In the genomic region with DNA sequence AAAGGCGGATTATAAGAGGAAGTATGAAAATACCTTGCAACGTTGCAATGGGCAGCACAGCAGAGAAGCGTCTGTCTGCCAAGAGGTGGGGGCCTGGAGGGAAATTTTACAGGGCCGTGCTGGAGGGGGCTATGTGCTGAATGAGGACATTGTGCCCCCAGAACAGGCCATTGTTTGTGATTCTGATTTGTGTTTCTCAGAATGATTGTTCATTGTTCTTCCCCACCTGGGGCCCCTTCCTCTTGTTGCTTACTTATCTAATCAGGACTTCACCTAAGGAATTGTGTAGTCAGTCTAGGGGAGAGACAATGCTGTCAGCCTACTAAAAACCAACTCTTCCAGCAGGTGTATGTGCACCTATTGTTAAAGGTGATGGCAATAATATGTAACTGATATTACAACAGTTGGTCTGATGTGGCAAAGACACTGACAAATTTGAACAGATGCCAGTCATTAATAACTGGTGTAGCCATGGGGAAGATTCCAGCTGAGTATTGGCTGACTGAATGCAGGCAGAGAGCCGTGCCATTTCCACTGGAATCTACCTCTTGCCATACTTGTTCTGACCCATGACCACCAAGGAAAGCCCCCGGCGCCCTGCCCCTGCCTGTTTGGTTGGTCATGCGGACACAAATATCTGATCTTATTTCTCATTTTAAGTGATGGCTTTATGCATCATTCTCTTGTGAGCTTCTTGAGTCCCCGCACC, we compare ENCODE assay signal across 20 cellular contexts. TPM values are rescaled to one million over a fixed set of nuclear protein-coding genes. Genes with fewer than 3 reads are reported as not detected.
DNase-seq lines count a peak whose midpoint lies in the region; ATAC-seq, FAIRE-seq and TF ChIP-seq lines count a peak whose summit lies in the region.
"Had no signal": no experiment of that assay in that cellular context is flagged by ENCODE, and none has a peak within 500 bp of the region (broad histone marks: within the 10 kb centered on the region; RNA-seq: fewer than 3 reads in every experiment).

No MANE protein-coding gene starts in this region.

- no peaks in the 10 kb centered on the region for H3K36me3 ChIP-seq in DOHH2 (ENCODE audit: control insufficient read depth, low read length)
- no peaks in the 10 kb centered on the region for H3K36me3 ChIP-seq in GM12878 (ENCODE audit: control insufficient read depth in 2 of 2, insufficient read depth in 2 of 2, low read length in 1 of 2)
- H3K36me3 ChIP-seq in spleen = no peaks in the 10 kb centered on the region
- H3K36me3 ChIP-seq: BE2C, suprapubic skin had no signal

- peaks cover 3% of the 10 kb centered on the region; the same call in 1 of the 2 replicates for H3K27me3 ChIP-seq in DOHH2 (ENCODE audit: control insufficient read depth, low read length)
- H3K27me3 ChIP-seq in GM12878 (replicated peaks in 1 of 2; ENCODE audit: control insufficient read depth in 2 of 2, insufficient read depth in 2 of 2, low read length in 1 of 2) = no peaks in the 10 kb centered on the region
- H3K27me3 ChIP-seq in spleen (replicated peaks in 1 of 7) = no peaks in the 10 kb centered on the region
- H3K27me3 ChIP-seq: BE2C, body of pancreas, suprapubic skin had no signal

- no peak for TF ChIP-seq POLR2A in GM12878 (IDR thresholded peaks at IDR 0.05; ENCODE audit: low read depth, low read length)
- no peak for TF ChIP-seq POLR2A in spleen (IDR thresholded peaks at IDR 0.05)
- TF ChIP-seq POLR2A in erythroblast (IDR thresholded peaks at IDR 0.05; ENCODE audit: low read length) = no peak

- H3K4me3 ChIP-seq in DOHH2 (ENCODE audit: low read length) (no peak overlapping the region), GM12878 (no peak overlapping the region), spleen (no peak overlapping the region)
- H3K4me3 ChIP-seq: body of pancreas, suprapubic skin had no signal

- H3K27ac ChIP-seq in DOHH2 (ENCODE audit: low read depth, low read length) = no peak overlapping the region
- H3K27ac ChIP-seq in GM12878 (ENCODE audit: control insufficient read depth, insufficient read depth) = peak overlapping the region; percentile 40
- no peak overlapping the region for H3K27ac ChIP-seq in spleen
- H3K27ac ChIP-seq: body of pancreas, suprapubic skin had no signal

- 0 out of 2 replicates have a peak overlapping the region, but pooled peaks have one; percentile 7 for H3K9ac ChIP-seq in GM12878 (ENCODE audit: control insufficient read depth, insufficient read depth, low read length)

- POLR2A ChIA-PET in GM12878 (lab: Charles Lee) = interaction anchor here (0.6 to 2.9 kb wide), 13 partner anchors 37 to 633 kb away, joined by 3 to 32 read pairs (median 4); a partner anchor contains a TSS
- POLR2A ChIA-PET in naive thymus-derived CD8-positive, alpha-beta T cell (lab: Charles Lee) = interaction anchor here (0.6 to 3.5 kb wide), 5 partner anchors 23 to 192 kb away, joined by 3 to 12 read pairs (median 7); a partner anchor contains a TSS

- no peak for TF ChIP-seq RAD21 in GM12878 (IDR thresholded peaks at IDR 0.05; ENCODE audit: insufficient read depth, low read depth, low read length)

- H3K36me3 Mint-ChIP-seq in naive thymus-derived CD8-positive, alpha-beta T cell = no peaks in the 10 kb centered on the region
- H3K36me3 Mint-ChIP-seq: activated CD8-positive, alpha-beta memory T cell treated with anti-CD3 and anti-CD28 coated beads, Interleukin-2, amount 10 ng/mL, durations not matched to agents 7 days and 5 days; natural killer cell had no signal

- H3K9me2 ChIP-seq in DOHH2 (replicated peaks; ENCODE audit: control insufficient read depth, low read length) = no peaks in the 10 kb centered on the region

- H3F3A ChIP-seq in DOHH2 (ENCODE audit: control insufficient read depth, insufficient read depth) = no peaks in the 10 kb centered on the region

- BruUV-seq in GM12878 (replicated peaks; lab: Mats Ljungman, UMichigan) = no TSS peak

- no peak overlapping the region for H3K4me3 Mint-ChIP-seq in naive thymus-derived CD8-positive, alpha-beta T cell
- H3K4me3 Mint-ChIP-seq: activated CD8-positive, alpha-beta memory T cell treated with anti-CD3 and anti-CD28 coated beads, Interleukin-2, amount 10 ng/mL, durations not matched to agents 7 days and 5 days; natural killer cell had no signal

- CTCF ChIA-PET in GM12878 (lab: Yijun Ruan, JAX) = interaction anchor here (0.9 to 6.9 kb wide), 19 partner anchors 9 to 400 kb away, joined by 3 to 112 read pairs (median 6); a partner anchor contains a TSS

- no peak for FAIRE-seq in GM12878 (lab: Jason Lieb, UNC)

- H3K4me2 ChIP-seq in DOHH2 (ENCODE audit: low read length) (peak overlapping the region; percentile 40), GM12878 (ENCODE audit: control insufficient read depth, insufficient read depth) (peak overlapping the region; percentile 60)

- no peaks in the 10 kb centered on the region for H3K79me2 ChIP-seq in DOHH2 (ENCODE audit: control insufficient read depth, low read length)
- no peaks in the 10 kb centered on the region for H3K79me2 ChIP-seq in GM12878 (ENCODE audit: control insufficient read depth, insufficient read depth, low read length)

- intact Hi-C loops in GM12878 (cut with micrococcal nuclease; ENCODE audit: unreplicated experiment) = loop anchor here (2.0 to 5.0 kb wide), 5 partner anchors 36 to 278 kb away; a partner anchor contains a TSS
- intact Hi-C loops in spleen (cut with DNase I; ENCODE audit: low total_unique reads) = loop anchor here (5.0 kb wide), 2 partner anchors 93 to 193 kb away; no protein-coding TSS in a partner anchor

- DNase-seq in NCI-H146 treated with DMSO at 0.1 percent for 48 hours (lab: John Stamatoyannopoulos, UW; ENCODE audit: unreplicated experiment) = peak; percentile 30
- DNase-seq in GM12878 (ENCODE audit: low read depth, low spot score) = peak; percentile 31
- DNase-seq in naive thymus-derived CD8-positive, alpha-beta T cell = no peak
- no peak for DNase-seq in NCI-H510A (lab: John Stamatoyannopoulos, UW)
- DNase-seq in spleen = no peak
- DNase-seq in erythroblast (lab: John Stamatoyannopoulos, UW) = no peak
- DNase-seq: activated CD4-positive, CD25-positive, alpha-beta regulatory T cell; activated CD8-positive, alpha-beta memory T cell treated with anti-CD3 and anti-CD28 coated beads, Interleukin-2, amount 10 ng/mL, durations not matched to agents 7 days and 5 days; BE2C; body of pancreas; DMS153; effector memory CD4-positive, alpha-beta T cell; Kasumi-1; natural killer cell; NCI-H1930; NK-92 treated with Interleukin-12 subunit alpha and Interleukin-12 subunit beta, amount 100 ng/mL, for 24 hours; T-helper 1 cell had no signal

- WGBS in GM12878 (ENCODE audit: insufficient coverage, insufficient replicate concordance, low lambda C conversion rate, missing lambda C conversion rate) = 42% methylated on average over 9 of the region's 9 CpGs
- 65 to 80% (median 75%) methylated on average over 9 of the region's 9 CpGs for WGBS in spleen, 5 donors

- ATAC-seq in GM12878 (peak; percentile 55), GM18520 (IDR thresholded peaks at IDR 0.05; ENCODE audit: unreplicated experiment) (no peak)
- ATAC-seq in naive thymus-derived CD8-positive, alpha-beta T cell = no peak
- ATAC-seq: activated CD8-positive, alpha-beta memory T cell treated with anti-CD3 and anti-CD28 coated beads, Interleukin-2, amount 10 ng/mL, durations not matched to agents 7 days and 5 days; body of pancreas; natural killer cell had no signal

- in situ Hi-C loops in GM12878 (cut with MboI) = loop anchor here (5.0 to 10.0 kb wide), 2 partner anchors 90 to 193 kb away; a partner anchor contains a TSS

- H3K9me3 ChIP-seq in DOHH2 (ENCODE audit: control insufficient read depth, insufficient read depth, low read length) (no peaks in the 10 kb centered on the region), GM12878 (replicated peaks; ENCODE audit: control insufficient read depth, insufficient read depth, low read length) (no peaks in the 10 kb centered on the region), spleen (no peaks in the 10 kb centered on the region)
- H3K9me3 ChIP-seq: BE2C, body of pancreas, suprapubic skin had no signal

- H3K4me1 Mint-ChIP-seq in naive thymus-derived CD8-positive, alpha-beta T cell = peaks cover 16 to 50% (median 38%) of the 10 kb centered on the region in 4 donors

- RAD21 ChIA-PET in GM12878 (lab: Charles Lee; ENCODE audit: unreplicated experiment) = interaction anchor here (0.6 to 5.3 kb wide), 29 partner anchors 15 to 558 kb away, joined by 3 to 42 read pairs (median 6); a partner anchor contains a TSS

- TF ChIP-seq EP300 in GM12878 (IDR thresholded peaks at IDR 0.05; ENCODE audit: borderline replicate concordance in 1 of 2, control insufficient read depth in 1 of 2, low read depth in 2 of 2, low read length in 2 of 2) = peak; percentile 27 to 52; a peak in 2 of 4 replicates

- H3K27ac Mint-ChIP-seq in naive thymus-derived CD8-positive, alpha-beta T cell = peak overlapping the region in 6 of 10 donors; percentile 15 to 79 (median 52)
- H3K27ac Mint-ChIP-seq: activated CD8-positive, alpha-beta memory T cell treated with anti-CD3 and anti-CD28 coated beads, Interleukin-2, amount 10 ng/mL, durations not matched to agents 7 days and 5 days had no signal

- no peaks in the 10 kb centered on the region for H3K27me3 Mint-ChIP-seq in naive thymus-derived CD8-positive, alpha-beta T cell
- H3K27me3 Mint-ChIP-seq: activated CD8-positive, alpha-beta memory T cell treated with anti-CD3 and anti-CD28 coated beads, Interleukin-2, amount 10 ng/mL, durations not matched to agents 7 days and 5 days had no signal

- H2AFZ ChIP-seq in GM12878 (ENCODE audit: control insufficient read depth, low read depth, low read length) = peak overlapping the region; percentile 51

- no peaks in the 10 kb centered on the region for H3K9me3 Mint-ChIP-seq in naive thymus-derived CD8-positive, alpha-beta T cell
- H3K9me3 Mint-ChIP-seq: natural killer cell had no signal

- TF ChIP-seq CTCF in DOHH2 (IDR thresholded peaks at IDR 0.05; ENCODE audit: low read depth, low read length, poor library complexity, severe bottlenecking) (no peak), GM12878 (IDR thresholded peaks at IDR 0.05 in 2 of 3, conservative IDR thresholded peaks at IDR 0.05 in 1 of 3; ENCODE audit: control insufficient read depth in 2 of 3, extremely low read depth in 1 of 3, insufficient read depth in 1 of 3, low read depth in 3 of 3, low read length in 3 of 3) (no peak), spleen (IDR thresholded peaks at IDR 0.05 in 8 of 11, conservative IDR thresholded peaks at IDR 0.05 in 3 of 11) (no peak)

- SMC1A ChIA-PET in GM12878 (lab: Charles Lee; ENCODE audit: uncharacterized antibody, unreplicated experiment) = interaction anchor here (0.6 to 7.7 kb wide), 28 partner anchors 8 to 195 kb away, joined by 3 to 86 read pairs (median 8); a partner anchor contains a TSS

- H4K20me1 ChIP-seq in DOHH2 (ENCODE audit: control insufficient read depth, insufficient read depth, low read depth, low read length) (no peaks in the 10 kb centered on the region), GM12878 (ENCODE audit: control insufficient read depth, insufficient read depth) (no peaks in the 10 kb centered on the region)

- H3K4me1 ChIP-seq in DOHH2 (ENCODE audit: control insufficient read depth, low read length) = peaks cover 56% of the 10 kb centered on the region
- peaks cover 31% of the 10 kb centered on the region for H3K4me1 ChIP-seq in GM12878 (ENCODE audit: control insufficient read depth, insufficient read depth, low read length)
- H3K4me1 ChIP-seq in spleen = peaks cover 5 to 33% (median 29%) of the 10 kb centered on the region in 6 donors

RNA-seq across cellular contexts. Expression of a gene that starts 45.2 kb away (rescaled TPM):
- total RNA-seq in GM12878 (2013; cell fraction: nucleolus; rRNA removed) = 10.3 and 11.9 TPM in 2 replicates
- total RNA-seq in GM12878 (2014; rRNA removed) (13.0 and 13.2 TPM in 2 replicates), GM12878 (2014; rRNA removed; fragmentation: Illumina TruSeq; extraction: Trizol) (5.7 and 6.7 TPM in 2 replicates), GM12878 (2021) (8.2 and 11.0 TPM in 2 replicates), spleen (10 to 100 TPM; 24.5 to 57.0 (median 38.3) TPM)
- 2.2 TPM for polyA plus RNA-seq in GM12878 (2011; ENCODE audit: low read depth)
- polyA plus RNA-seq in GM12878 (2011; rRNA removed) (2.1 and 4.4 TPM in 2 replicates), GM12878 (2014; fragmentation: Illumina TruSeq; extraction: Trizol) (3.4 and 5.7 TPM in 2 replicates), GM12878 (2014; fragmentation: Nextera tagmentation; extraction: Ambion mirVana) (1 to 10 TPM in 1 of 2 experiments, under 1 TPM in 1; 0.90 to 2.5 TPM), GM12878 (2014; rRNA removed) (7.3 and 13.3 TPM in 2 replicates), GM12878 (2016; fragmentation: Nextera tagmentation; extraction: Ambion mirVana) (1 to 10 TPM; 8.2 to 10.0 TPM), spleen (10 to 100 TPM in 1 of 3 donors, 1 to 10 TPM in 2; 6.3 to 16.7 (median 8.9) TPM)
- polyA plus RNA-seq in GM12878 (2011; cell fraction: cytosol; rRNA removed) = 5.4 and 6.3 TPM in 2 replicates
- polyA plus RNA-seq in GM12878 (2011; cell fraction: nucleus; rRNA removed) = 7.8 and 9.7 TPM in 2 replicates
- 2.8 and 3.7 TPM in 2 replicates for polyA plus RNA-seq in GM12878 (2012)
- 6.6 and 8.9 TPM in 2 replicates for polyA minus RNA-seq in GM12878 (2011; rRNA and poly(A)+ RNA removed)
- 2.4 and 3.8 TPM in 2 replicates for polyA minus RNA-seq in GM12878 (2011; cell fraction: cytosol; rRNA and poly(A)+ RNA removed)
- 4.5 and 9.2 TPM in 2 replicates for polyA minus RNA-seq in GM12878 (2011; cell fraction: nucleus; rRNA and poly(A)+ RNA removed)
- total RNA-seq in naive thymus-derived CD8-positive, alpha-beta T cell = 1 to 10 TPM; 3.7 to 3.9 TPM
- polyA plus RNA-seq in naive thymus-derived CD8-positive, alpha-beta T cell = 1 to 10 TPM; 1.5 to 3.8 (median 2.5) TPM

Comparison
In these comparisons a context has a peak if more than half of its experiments do, and no peak if none do; other contexts are left out.
1. DNase-seq: peak in NCI-H146 treated with DMSO at 0.1 percent for 48 hours (single experiment) and GM12878 (single experiment); none in naive thymus-derived CD8-positive, alpha-beta T cell (0 of 10), NCI-H510A (single experiment), spleen (single experiment) and erythroblast (0 of 2).